ENCODE assay signal across 9 cellular contexts in genomic region chr1:40386311-40386778, GRCh38. TPM values are rescaled to one million over a fixed set of nuclear protein-coding genes. Genes with fewer than 3 reads are reported as not detected.
DNase-seq lines count a peak whose midpoint lies in the region; TF ChIP-seq lines count a peak whose summit lies in the region.
"Had no signal": no experiment of that assay in that cellular context is flagged by ENCODE, and none has a peak within 500 bp of the region (broad histone marks: within the 10 kb centered on the region; RNA-seq: fewer than 3 reads in every experiment).

No MANE protein-coding gene starts in this region.

- peaks cover 84% of the 10 kb centered on the region for H3K36me3 Mint-ChIP-seq in activated naive CD4-positive, alpha-beta T cell treated with anti-CD3 and anti-CD28 coated beads for 36 hours (ENCODE audit: low read depth)

- peak overlapping the region; percentile 8 to 84 (median 65) for H3K27ac ChIP-seq in adrenal gland
- H3K27ac ChIP-seq in thyroid gland = peak overlapping the region; percentile 61 to 72 (median 66)

- H3K9me3 Mint-ChIP-seq in activated naive CD4-positive, alpha-beta T cell treated with anti-CD3 and anti-CD28 coated beads for 36 hours = no peaks in the 10 kb centered on the region

- no peak for TF ChIP-seq CTCF in adrenal gland (IDR thresholded peaks at IDR 0.05)
- TF ChIP-seq CTCF in thyroid gland (IDR thresholded peaks at IDR 0.05) = no peak

- TF ChIP-seq POLR2A in adrenal gland (IDR thresholded peaks at IDR 0.05) = no peak
- TF ChIP-seq POLR2A in thyroid gland (IDR thresholded peaks at IDR 0.05) = no peak

- intact Hi-C loops in activated naive CD4-positive, alpha-beta T cell treated with anti-CD3 and anti-CD28 coated beads for 36 hours (cut with micrococcal nuclease) = loop anchor here (1.0 to 10.0 kb wide), 2 partner anchors 128 to 1358 kb away; partner anchors contain the start of gene ZMPSTE24
- intact Hi-C loops in adrenal gland (cut with DNase I) (no loop called here), thyroid gland (cut with DNase I) (no loop called here)

- H3K27ac Mint-ChIP-seq in activated naive CD4-positive, alpha-beta T cell treated with anti-CD3 and anti-CD28 coated beads for 36 hours = peak overlapping the region; percentile 99

- no peaks in the 10 kb centered on the region for H3K27me3 ChIP-seq in adrenal gland
- H3K27me3 ChIP-seq in mononuclear cell (ENCODE audit: insufficient read depth, low read length) = no peaks in the 10 kb centered on the region
- H3K27me3 ChIP-seq in thyroid gland = no peaks in the 10 kb centered on the region

- no peaks in the 10 kb centered on the region for H3K27me3 Mint-ChIP-seq in activated naive CD4-positive, alpha-beta T cell treated with anti-CD3 and anti-CD28 coated beads for 36 hours (ENCODE audit: low read depth)

- H3K9me3 ChIP-seq in adrenal gland (replicated peaks in 1 of 3) (no peaks in the 10 kb centered on the region), mononuclear cell (ENCODE audit: low read depth, low read length) (no peaks in the 10 kb centered on the region), thyroid gland (no peaks in the 10 kb centered on the region)

- H3K4me1 ChIP-seq in adrenal gland (replicated peaks in 1 of 2) = peaks cover 7 to 78% of the 10 kb centered on the region in 2 donors
- H3K4me1 ChIP-seq in mononuclear cell (ENCODE audit: insufficient read depth, low read length) = peaks cover 97% of the 10 kb centered on the region
- H3K4me1 ChIP-seq in thyroid gland = peaks cover 48 to 73% of the 10 kb centered on the region in 2 donors

- no peak overlapping the region for H3K4me3 ChIP-seq in adrenal gland
- peak overlapping the region; percentile 21 for H3K4me3 ChIP-seq in mononuclear cell (ENCODE audit: low read length)
- no peak overlapping the region for H3K4me3 ChIP-seq in thyroid gland (replicated peaks in 1 of 3)

- peaks cover 88% of the 10 kb centered on the region for H3K4me1 Mint-ChIP-seq in activated naive CD4-positive, alpha-beta T cell treated with anti-CD3 and anti-CD28 coated beads for 36 hours (ENCODE audit: low read depth)

- H3K36me3 ChIP-seq in adrenal gland (replicated peaks in 1 of 2) (no peaks in the 10 kb centered on the region), thyroid gland (no peaks in the 10 kb centered on the region)

- no peak for DNase-seq in activated naive CD4-positive, alpha-beta T cell treated with anti-CD3 and anti-CD28 coated beads for 36 hours
- no peak for DNase-seq in activated naive CD4-positive, alpha-beta T cell treated with anti-CD3 and anti-CD28 coated beads, Interleukin-2, amount 50 U/mL, for 16 hours
- DNase-seq in adrenal gland (no peak), thyroid gland (no peak), cerebellar cortex (ENCODE audit: low spot score) (no peak), NCI-H226 (no peak), A172 (ENCODE audit: low spot score) (no peak)
- DNase-seq: NCI-H187 had no signal

- 56 to 72% (median 69%) methylated on average over 5 of the region's 5 CpGs for WGBS in adrenal gland, 4 donors
- WGBS in thyroid gland, 2 donors = 71 to 84% methylated on average over 5 of the region's 5 CpGs

- H3K4me3 Mint-ChIP-seq in activated naive CD4-positive, alpha-beta T cell treated with anti-CD3 and anti-CD28 coated beads for 36 hours = peak overlapping the region; percentile 80

- CTCF ChIA-PET in activated naive CD4-positive, alpha-beta T cell treated with anti-CD3 and anti-CD28 coated beads for 36 hours (lab: Charles Lee) = interaction anchor here (1.2 to 4.2 kb wide), 8 partner anchors 13 to 70 kb away, joined by 3 to 33 read pairs (median 10); partner anchors contain the start of genes COL9A2 and SMAP2

RNA-seq across cellular contexts. Expression of gene SMAP2, which starts 12.8 kb away (rescaled TPM):
- total RNA-seq in activated naive CD4-positive, alpha-beta T cell treated with anti-CD3 and anti-CD28 coated beads for 36 hours = 100 to 1,000 TPM; 390 to 391 TPM
- total RNA-seq in adrenal gland (10 to 100 TPM; 25.4 to 52.8 (median 38.9) TPM), mononuclear cell (201 TPM), thyroid gland (10 to 100 TPM; 21.9 to 29.3 (median 26.8) TPM)
- polyA plus RNA-seq in adrenal gland = 10 to 100 TPM; 15.0 to 55.9 (median 20.1) TPM
- total RNA-seq in A172 (2014; rRNA removed; shearing (Covaris generic)) = 10.3 and 11.9 TPM in 2 replicates
